ENCODE assay signal across 26 cellular contexts in the genomic region with DNA sequence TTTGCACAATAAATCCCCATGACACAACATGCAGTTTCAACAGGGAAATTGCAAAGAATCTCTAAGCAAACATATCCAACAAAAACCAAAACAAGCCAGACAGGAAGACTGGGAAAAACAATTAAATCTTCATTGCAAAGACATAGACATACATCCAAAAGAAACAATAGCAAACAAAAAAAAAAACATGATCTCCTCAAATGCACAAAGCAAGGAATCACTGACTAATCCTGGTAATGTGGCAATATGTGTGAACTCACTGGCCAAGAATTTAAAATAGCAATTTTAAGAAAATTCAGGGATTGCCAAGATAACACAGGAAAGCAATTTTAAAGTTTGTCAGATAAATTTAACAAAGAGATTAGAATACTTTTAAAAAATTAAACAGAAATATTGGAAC.
"Had no signal": no experiment of that assay in that cellular context is flagged by ENCODE, and none has a peak within 500 bp of the region (broad histone marks: within the 10 kb centered on the region; RNA-seq: fewer than 3 reads in every experiment).

No MANE protein-coding gene starts in this region.

- H3K36me3 Mint-ChIP-seq: activated naive CD8-positive, alpha-beta T cell treated with anti-CD3 and anti-CD28 coated beads, Interleukin-2, amount 10 ng/mL, durations not matched to agents 7 days and 5 days; brain; mesothelial cell of epicardium had no signal

- H3K4me3 Mint-ChIP-seq: activated CD4-positive, alpha-beta T cell treated with anti-CD3 and anti-CD28 coated beads for 36 hours; activated naive CD8-positive, alpha-beta T cell treated with anti-CD3 and anti-CD28 coated beads, Interleukin-2, amount 10 ng/mL, durations not matched to agents 7 days and 5 days; brain; dendritic cell treated with granulocyte-macrophage colony-stimulating factor and Interleukin-4, amounts not matched to agents 40 ng/mL and 50 ng/mL, for 4 days; mesothelial cell of epicardium; natural killer cell treated with Interleukin-12 subunit alpha and Interleukin-12 subunit beta and Interleukin-15 and Interleukin-18, amount 100 ng/mL, for 72 hours; stimulated activated naive B cell treated with anti-CD40 and anti-IgM and Interleukin-4, amounts not matched to agents 10 μg/mL and 1 μg/mL and 100 μg/mL, for 72 hours; WTC11 had no signal

- DNase-seq: activated CD4-positive, alpha-beta T cell treated with anti-CD3 and anti-CD28 coated beads for 36 hours; activated CD4-positive, alpha-beta T cell treated with anti-CD3 and anti-CD28 coated beads, Interleukin-2, amount 50 U/mL, for 48 hours; activated naive CD4-positive, alpha-beta T cell treated with Interleukin-2 at 50 U/mL for 16 hours; activated naive CD8-positive, alpha-beta T cell treated with anti-CD3 and anti-CD28 coated beads, Interleukin-2, amount 10 ng/mL, durations not matched to agents 7 days and 5 days; effector CD8-positive, alpha-beta T cell; esophagus squamous epithelium; foreskin melanocyte; hypothalamus; pancreas; right lobe of liver; spleen; stimulated activated CD4-positive, alpha-beta T cell treated with anti-CD3 and anti-CD28 coated beads, Interleukin-4, amount 100 ng/mL, for 4 hours; stimulated activated naive B cell treated with anti-CD40 and anti-IgM and Interleukin-4, amounts not matched to agents 10 μg/mL and 1 μg/mL and 100 μg/mL, for 72 hours; SW 1271; T-helper 2 cell; upper lobe of right lung had no signal

- H3K27ac Mint-ChIP-seq: activated CD4-positive, alpha-beta T cell treated with anti-CD3 and anti-CD28 coated beads for 36 hours; activated naive CD8-positive, alpha-beta T cell treated with anti-CD3 and anti-CD28 coated beads, Interleukin-2, amount 10 ng/mL, durations not matched to agents 7 days and 5 days; brain; dendritic cell treated with granulocyte-macrophage colony-stimulating factor and Interleukin-4, amounts not matched to agents 40 ng/mL and 50 ng/mL, for 4 days; mesothelial cell of epicardium; natural killer cell treated with Interleukin-12 subunit alpha and Interleukin-12 subunit beta and Interleukin-15 and Interleukin-18, amount 100 ng/mL, for 72 hours; stimulated activated naive B cell treated with anti-CD40 and anti-IgM and Interleukin-4, amounts not matched to agents 10 μg/mL and 1 μg/mL and 100 μg/mL, for 72 hours; WTC11 had no signal

- H3K4me1 Mint-ChIP-seq: activated CD4-positive, alpha-beta T cell treated with anti-CD3 and anti-CD28 coated beads for 36 hours; activated naive CD8-positive, alpha-beta T cell treated with anti-CD3 and anti-CD28 coated beads, Interleukin-2, amount 10 ng/mL, durations not matched to agents 7 days and 5 days; brain; mesothelial cell of epicardium; stimulated activated naive B cell treated with anti-CD40 and anti-IgM and Interleukin-4, amounts not matched to agents 10 μg/mL and 1 μg/mL and 100 μg/mL, for 72 hours had no signal

- H3K27me3 ChIP-seq: esophagus squamous epithelium, neutrophil, pancreas, right lobe of liver, spleen, upper lobe of right lung had no signal

- ATAC-seq: activated CD4-positive, alpha-beta T cell treated with anti-CD3 and anti-CD28 coated beads for 36 hours; left lobe of liver; natural killer cell treated with Interleukin-12 subunit alpha and Interleukin-12 subunit beta and Interleukin-15 and Interleukin-18, amount 100 ng/mL, for 72 hours; pancreas; right lobe of liver; stimulated activated naive B cell treated with anti-CD40 and anti-IgM and Interleukin-4, amounts not matched to agents 10 μg/mL and 1 μg/mL and 100 μg/mL, for 72 hours; upper lobe of right lung; WTC11 had no signal

- H3K4me3 ChIP-seq: esophagus squamous epithelium, lung, pancreas, right lobe of liver, spleen, upper lobe of right lung had no signal

- H3K27me3 Mint-ChIP-seq: activated CD4-positive, alpha-beta T cell treated with anti-CD3 and anti-CD28 coated beads for 36 hours; activated naive CD8-positive, alpha-beta T cell treated with anti-CD3 and anti-CD28 coated beads, Interleukin-2, amount 10 ng/mL, durations not matched to agents 7 days and 5 days; brain; dendritic cell treated with granulocyte-macrophage colony-stimulating factor and Interleukin-4, amounts not matched to agents 40 ng/mL and 50 ng/mL, for 4 days; natural killer cell treated with Interleukin-12 subunit alpha and Interleukin-12 subunit beta and Interleukin-15 and Interleukin-18, amount 100 ng/mL, for 72 hours; stimulated activated naive B cell treated with anti-CD40 and anti-IgM and Interleukin-4, amounts not matched to agents 10 μg/mL and 1 μg/mL and 100 μg/mL, for 72 hours had no signal

- H3K9me3 ChIP-seq: esophagus squamous epithelium, neutrophil, pancreas, right lobe of liver, upper lobe of right lung had no signal

- FAIRE-seq: keratinocyte, pancreas, TTC549 had no signal

- H3K4me1 ChIP-seq: esophagus squamous epithelium, pancreas, right lobe of liver, spleen, upper lobe of right lung had no signal

- H3K36me3 ChIP-seq: esophagus squamous epithelium, neutrophil, pancreas, right lobe of liver, spleen, upper lobe of right lung had no signal

- H3K27ac ChIP-seq: esophagus squamous epithelium, neutrophil, pancreas, right lobe of liver, spleen, upper lobe of right lung had no signal
